Comparison of ENCODE assay signal across 20 cellular contexts in the genomic region with DNA sequence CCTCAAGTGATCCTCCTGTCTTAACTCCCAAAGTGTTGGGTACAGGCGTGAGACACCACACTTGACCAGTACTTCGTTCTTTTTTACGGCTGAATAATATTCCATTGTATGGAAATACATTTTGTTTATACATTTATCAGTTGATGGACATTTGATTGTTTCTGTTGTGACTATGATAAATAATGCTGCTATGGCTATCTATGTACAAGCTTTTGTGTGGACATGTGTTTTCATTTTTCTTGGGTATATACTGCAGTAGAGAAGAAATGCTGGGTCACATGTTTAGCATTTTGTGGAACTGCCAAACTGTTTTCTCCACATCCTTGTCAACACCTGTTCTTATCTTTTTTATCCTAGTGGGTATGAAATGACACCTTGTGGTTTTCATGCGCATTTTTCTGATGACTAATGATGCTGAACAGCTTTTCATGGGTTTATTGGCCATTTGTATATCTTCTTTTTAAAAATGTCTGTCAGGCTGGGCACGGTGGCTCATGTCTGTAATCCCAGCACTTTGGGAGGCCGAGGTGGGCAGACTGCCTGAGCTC. TPM values are rescaled to one million over a fixed set of nuclear protein-coding genes. Genes with fewer than 3 reads are reported as not detected.
DNase-seq lines count a peak whose midpoint lies in the region; ATAC-seq and TF ChIP-seq lines count a peak whose summit lies in the region.
"Had no signal": no experiment of that assay in that cellular context is flagged by ENCODE, and none has a peak within 500 bp of the region (broad histone marks: within the 10 kb centered on the region; RNA-seq: fewer than 3 reads in every experiment).

No MANE protein-coding gene starts in this region.

- POLR2A ChIA-PET in PC-9 (lab: Charles Lee; ENCODE audit: unreplicated experiment): no interaction called here

- BruUV-seq in PC-9 (replicated peaks; lab: Mats Ljungman, UMichigan): no TSS peak

- no peaks in the 10 kb centered on the region for H3K9me2 ChIP-seq in PC-9 (ENCODE audit: insufficient read depth)

- H3K79me2 ChIP-seq in PC-9 (ENCODE audit: low read depth): no peaks in the 10 kb centered on the region

- H3K27ac ChIP-seq in PC-9: no peak overlapping the region
- H3K27ac ChIP-seq: neural progenitor cell, psoas muscle, WERI-Rb-1 had no signal

- H3K4me2 ChIP-seq in PC-9: 0 out of 2 replicates have a peak overlapping the region, but pooled peaks have one; percentile 30
- H3K4me2 ChIP-seq: neural progenitor cell had no signal

- no peaks in the 10 kb centered on the region for H4K20me1 ChIP-seq in PC-9 (ENCODE audit: insufficient read depth)

- H3F3A ChIP-seq in PC-9 (ENCODE audit: insufficient read depth, low read depth): peaks cover 11% of the 10 kb centered on the region; the same call in 1 of the 2 replicates

- no peak for ATAC-seq in HG02938 (IDR thresholded peaks at IDR 0.05; ENCODE audit: unreplicated experiment)
- ATAC-seq: activated naive CD8-positive, alpha-beta T cell treated with anti-CD3 and anti-CD28 coated beads, Interleukin-2, amount 50 U/mL, for 24 hours; psoas muscle had no signal

- H3K36me3 ChIP-seq in PC-9 (ENCODE audit: low read depth): no peaks in the 10 kb centered on the region
- H3K36me3 ChIP-seq: neural progenitor cell, WERI-Rb-1 had no signal

- peaks cover 4% of the 10 kb centered on the region; the same call in 1 of the 2 replicates for H3K4me1 ChIP-seq in PC-9 (replicated peaks; ENCODE audit: insufficient read depth)
- H3K4me1 ChIP-seq: neural progenitor cell, psoas muscle had no signal

- CTCF ChIA-PET in PC-9 (lab: Charles Lee): interaction anchor here (0.7 kb wide), 1 partner anchor 1738 kb away, joined by 3 read pairs; no protein-coding TSS in a partner anchor

- H2AFZ ChIP-seq in PC-9: no peak overlapping the region
- H2AFZ ChIP-seq: neural progenitor cell had no signal

- H3K4me3 ChIP-seq in PC-9 (no peak overlapping the region), fibroblast of villous mesenchyme (ENCODE audit: low read depth, low read length) (no peak overlapping the region)
- H3K4me3 ChIP-seq: mucosa of descending colon, neural progenitor cell, psoas muscle had no signal

- no peak; the same call in 1 of the 2 replicates for TF ChIP-seq CTCF in PC-9 (conservative IDR thresholded peaks at IDR 0.05)
- no peak for TF ChIP-seq CTCF in fibroblast of villous mesenchyme (IDR thresholded peaks at IDR 0.05; ENCODE audit: insufficient read depth, low read depth, low read length)

- intact Hi-C loops in PC-9 (cut with micrococcal nuclease; ENCODE audit: unreplicated experiment): loop anchor here (1.0 kb wide), 1 partner anchor 37 kb away; a partner anchor contains a TSS

- no peaks in the 10 kb centered on the region for H3K9me3 ChIP-seq in PC-9 (ENCODE audit: insufficient read depth, low read depth)
- H3K9me3 ChIP-seq: mucosa of descending colon, psoas muscle had no signal

- H3K27me3 ChIP-seq in PC-9 (ENCODE audit: insufficient read depth, low read depth): no peaks in the 10 kb centered on the region
- H3K27me3 ChIP-seq: neural progenitor cell had no signal

- DNase-seq in DMS53 treated with DMSO at 0.1 percent for 48 hours (lab: John Stamatoyannopoulos, UW; ENCODE audit: unreplicated experiment): peak; percentile 10
- DNase-seq in HT-29 (ENCODE audit: low spot score): peak; percentile 51
- peak in 1 of 2 experiments; percentile 83 for DNase-seq in PC-9
- peak; percentile 28 for DNase-seq in fibroblast of villous mesenchyme (ENCODE audit: low read depth)
- no peak for DNase-seq in NCI-H146 treated with DMSO at 0.1 percent for 48 hours (lab: John Stamatoyannopoulos, UW; ENCODE audit: unreplicated experiment)
- DNase-seq in NCI-H69 (lab: John Stamatoyannopoulos, UW): no peak
- no peak for DNase-seq in CD1c-positive myeloid dendritic cell (ENCODE audit: extremely low spot score)
- DNase-seq: activated CD4-positive, alpha-beta T cell treated with anti-CD3 and anti-CD28 coated beads, Interleukin-2, amount 50 U/mL, for 1 hour; activated effector memory CD4-positive, alpha-beta T cell treated with Interleukin-2 at 50 U/mL for 16 hours; activated naive CD8-positive, alpha-beta T cell treated with anti-CD3 and anti-CD28 coated beads, Interleukin-2, amount 50 U/mL, for 24 hours; DMS153; mucosa of descending colon; NCI-H1930; NCI-H510A; psoas muscle; stimulated activated CD4-positive, alpha-beta T cell treated with anti-CD3 and anti-CD28 coated beads, Interleukin-2, amount 100 ng/mL, for 24 hours; stimulated activated naive CD4-positive, alpha-beta T cell; WERI-Rb-1 had no signal

RNA-seq across cellular contexts. Expression of a gene that starts 37.3 kb away (rescaled TPM):
- 70.2 and 80.5 TPM in 2 replicates for total RNA-seq in HT-29 (2014; rRNA removed; shearing (Covaris generic))
- total RNA-seq in PC-9 (2021) (99.1 and 131 TPM in 2 replicates), fibroblast of villous mesenchyme (71.7 and 81.8 TPM in 2 replicates)

Comparison
In these comparisons a context has a peak if more than half of its experiments do, and no peak if none do; other contexts are left out.
1. DNase-seq: peak in DMS53 treated with DMSO at 0.1 percent for 48 hours (single experiment), HT-29 (single experiment) and fibroblast of villous mesenchyme (single experiment); none in NCI-H146 treated with DMSO at 0.1 percent for 48 hours (single experiment), NCI-H69 (single experiment) and CD1c-positive myeloid dendritic cell (single experiment).